ENCODE assay signal across 8 cellular contexts in the genomic region with DNA sequence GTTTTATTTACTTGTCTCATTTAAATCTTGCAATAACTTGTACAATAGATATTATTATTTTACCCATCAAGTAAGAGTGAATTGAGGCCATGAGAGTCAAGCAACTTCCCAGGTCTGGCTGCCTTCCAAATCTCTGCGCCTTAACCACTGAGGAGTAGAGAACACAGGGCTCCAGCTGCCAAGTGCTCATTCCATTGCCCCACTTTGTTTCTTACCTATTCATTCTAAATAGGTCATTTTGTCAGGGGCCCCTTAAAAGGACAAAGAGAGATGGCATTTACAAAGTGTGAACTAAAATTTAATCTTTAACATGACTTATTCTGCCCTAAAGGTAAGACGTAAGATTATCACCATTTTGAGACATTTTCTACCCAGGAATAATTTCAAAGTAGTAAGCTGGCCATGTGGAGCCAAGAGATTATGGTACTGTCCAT. TPM values are rescaled to one million over a fixed set of nuclear protein-coding genes. Genes with fewer than 3 reads are reported as not detected.
DNase-seq lines count a peak whose midpoint lies in the region; ATAC-seq and TF ChIP-seq lines count a peak whose summit lies in the region.

No MANE protein-coding gene starts in this region.

- H3K4me3 ChIP-seq in AG09309 (ENCODE audit: control insufficient read depth, low read depth, low read length): peak overlapping the region; percentile 72
- peak overlapping the region; percentile 77 for H3K4me3 ChIP-seq in GM12875 (ENCODE audit: low read depth, low read length)
- H3K4me3 ChIP-seq in left lung: peak overlapping the region; percentile 93 to 97
- peak overlapping the region; percentile 97 to 99 for H3K4me3 ChIP-seq in stomach smooth muscle (ENCODE audit: low read length in 2 of 2)

- H3K27ac ChIP-seq in RWPE1 (no peak overlapping the region), left lung (peak overlapping the region in 1 of 2 donors; percentile 7), stomach smooth muscle (ENCODE audit: low read length) (no peak overlapping the region)

- H3K9ac ChIP-seq in stomach smooth muscle (ENCODE audit: low read length in 2 of 2): peak overlapping the region; percentile 52 to 100

- intact Hi-C loops in left lung (cut with DNase I): no loop called here

- TF ChIP-seq CTCF in AG09309 (IDR thresholded peaks at IDR 0.05; ENCODE audit: control insufficient read depth, insufficient read depth, low read depth, low read length, missing control alignments) (no peak), GM12875 (IDR thresholded peaks at IDR 0.05; ENCODE audit: borderline replicate concordance, insufficient read depth, low read depth, low read length) (no peak), RWPE1 (conservative IDR thresholded peaks at IDR 0.05; ENCODE audit: low read depth) (no peak), left lung (IDR thresholded peaks at IDR 0.05) (no peak)

- ATAC-seq in left lung: peak; percentile 11
- no peak for ATAC-seq in GM18907 (IDR thresholded peaks at IDR 0.05; ENCODE audit: unreplicated experiment)

- CTCF ChIA-PET in RWPE1 (lab: Yijun Ruan, JAX): interaction anchor here (0.6 to 2.9 kb wide), 10 partner anchors 9 to 1952 kb away, joined by 3 to 16 read pairs (median 4); no protein-coding TSS in a partner anchor

- H3K9me3 ChIP-seq in left lung (no peaks in the 10 kb centered on the region), stomach smooth muscle (ENCODE audit: control insufficient read depth in 2 of 2, low read length in 2 of 2) (no peaks in the 10 kb centered on the region)

- peaks cover 12 to 45% of the 10 kb centered on the region in 2 donors for H3K4me1 ChIP-seq in left lung
- peaks cover 7% of the 10 kb centered on the region for H3K4me1 ChIP-seq in stomach smooth muscle (ENCODE audit: control insufficient read depth, insufficient read depth, low read length)

- H3K27me3 ChIP-seq in left lung: no peaks in the 10 kb centered on the region
- no peaks in the 10 kb centered on the region for H3K27me3 ChIP-seq in stomach smooth muscle (ENCODE audit: control insufficient read depth in 1 of 2, insufficient read depth in 2 of 2, low read length in 2 of 2)

- peaks cover 3 to 34% of the 10 kb centered on the region in 2 donors for H3K36me3 ChIP-seq in left lung
- peaks cover 10 to 21% of the 10 kb centered on the region in 2 donors for H3K36me3 ChIP-seq in stomach smooth muscle (ENCODE audit: control insufficient read depth in 2 of 2, insufficient read depth in 2 of 2, low read length in 2 of 2)

- POLR2A ChIA-PET in RWPE1 (lab: Yijun Ruan, JAX; ENCODE audit: low non-redundant PET): no interaction called here

- no peak for DNase-seq in AG09309 (ENCODE audit: low read depth)
- DNase-seq in RWPE1 (ENCODE audit: low spot score): peak; percentile 59
- peak; percentile 58 for DNase-seq in cerebellum (ENCODE audit: low spot score)
- DNase-seq in left lung: peak in 1 of 2 donors; percentile 79
- DNase-seq in COR-L47 (lab: John Stamatoyannopoulos, UW): no peak

RNA-seq across cellular contexts. Expression of gene PPP1R15B, which starts 3.5 kb away (rescaled TPM):
- total RNA-seq in cerebellum (29.7 TPM), left lung (10 to 100 TPM; 35.7 to 53.0 TPM)

RNA-seq across cellular contexts. Expression of gene PLEKHA6, which starts 48.4 kb away (rescaled TPM):
- total RNA-seq in cerebellum (13.6 TPM), left lung (10 to 100 TPM in 1 of 2 donors, 1 to 10 TPM in 1; 5.1 to 14.0 TPM)

Comparison
In these comparisons a context has a peak if more than half of its experiments do, and no peak if none do; other contexts are left out.
1. DNase-seq: peak in RWPE1 (single experiment) and cerebellum (single experiment); none in AG09309 (single experiment) and COR-L47 (single experiment).
2. Peak in every context shown above with its lines, with median percentiles within 50 percentile points of each other: H3K4me3 ChIP-seq.